3 cellular contexts compared by ENCODE assay signal in genomic region chr16:21656795-21657768, GRCh38.
TF ChIP-seq lines count a peak whose summit lies in the region.

No MANE protein-coding gene starts in this region.

TF ChIP-seq in A549, 52 proteins besides CTCF, POLR2A, EP300 and RAD21 (continued from another document):
- TF ChIP-seq RNF2 (IDR thresholded peaks at IDR 0.05; ENCODE audit: borderline replicate concordance, low read depth) (no peak), NFE2L2 (conservative IDR thresholded peaks at IDR 0.05; ENCODE audit: low read length) (no peak), SMC3 (IDR thresholded peaks at IDR 0.05) (peak; percentile 67)

TF ChIP-seq in Ishikawa, 13 proteins besides CTCF, POLR2A, EP300 and RAD21 (continued from another document):
- TF ChIP-seq EGR1 (IDR thresholded peaks at IDR 0.05) (no peak), YY1 (IDR thresholded peaks at IDR 0.05; ENCODE audit: low read depth) (no peak), TCF12 (IDR thresholded peaks at IDR 0.05; ENCODE audit: low read depth) (no peak), TEAD4 (IDR thresholded peaks at IDR 0.05) (no peak), ZBTB7A (IDR thresholded peaks at IDR 0.05; ENCODE audit: low read depth) (no peak), TAF1 (IDR thresholded peaks at IDR 0.05; ENCODE audit: low read depth) (no peak), REST (IDR thresholded peaks at IDR 0.05; ENCODE audit: low read depth) (no peak), FOXM1 (IDR thresholded peaks at IDR 0.05; ENCODE audit: borderline replicate concordance, low read depth) (no peak), CEBPB (IDR thresholded peaks at IDR 0.05) (no peak)
- TF ChIP-seq, protein P1, sequence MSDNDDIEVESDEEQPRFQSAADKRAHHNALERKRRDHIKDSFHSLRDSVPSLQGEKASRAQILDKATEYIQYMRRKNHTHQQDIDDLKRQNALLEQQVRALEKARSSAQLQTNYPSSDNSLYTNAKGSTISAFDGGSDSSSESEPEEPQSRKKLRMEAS (IDR thresholded peaks at IDR 0.05), result no peak
- TF ChIP-seq, protein P2, sequence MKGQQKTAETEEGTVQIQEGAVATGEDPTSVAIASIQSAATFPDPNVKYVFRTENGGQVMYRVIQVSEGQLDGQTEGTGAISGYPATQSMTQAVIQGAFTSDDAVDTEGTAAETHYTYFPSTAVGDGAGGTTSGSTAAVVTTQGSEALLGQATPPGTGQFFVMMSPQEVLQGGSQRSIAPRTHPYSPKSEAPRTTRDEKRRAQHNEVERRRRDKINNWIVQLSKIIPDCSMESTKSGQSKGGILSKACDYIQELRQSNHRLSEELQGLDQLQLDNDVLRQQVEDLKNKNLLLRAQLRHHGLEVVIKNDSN (IDR thresholded peaks at IDR 0.05), result no peak

TF ChIP-seq in SK-N-SH, 30 proteins besides CTCF, POLR2A, EP300 and RAD21 (continued from another document):
- TF ChIP-seq POLR2AphosphoS5 (IDR thresholded peaks at IDR 0.05; ENCODE audit: low read depth, low read length) (no peak), RXRA (IDR thresholded peaks at IDR 0.05; ENCODE audit: borderline replicate concordance, low read depth) (no peak), PBX3 (IDR thresholded peaks at IDR 0.05) (no peak), ELF1 (IDR thresholded peaks at IDR 0.05) (no peak), SMC3 (IDR thresholded peaks at IDR 0.05; ENCODE audit: low read depth, low read length) (peak; percentile 67), GATA2 (CRISPR knock-in tag; IDR thresholded peaks at IDR 0.05) (no peak), NFIC (IDR thresholded peaks at IDR 0.05; ENCODE audit: borderline replicate concordance) (no peak), RFX5 (IDR thresholded peaks at IDR 0.05; ENCODE audit: low read length) (no peak)
TF ChIP-seq in SK-N-SH: peak in this region for 1.
